In the genomic region with DNA sequence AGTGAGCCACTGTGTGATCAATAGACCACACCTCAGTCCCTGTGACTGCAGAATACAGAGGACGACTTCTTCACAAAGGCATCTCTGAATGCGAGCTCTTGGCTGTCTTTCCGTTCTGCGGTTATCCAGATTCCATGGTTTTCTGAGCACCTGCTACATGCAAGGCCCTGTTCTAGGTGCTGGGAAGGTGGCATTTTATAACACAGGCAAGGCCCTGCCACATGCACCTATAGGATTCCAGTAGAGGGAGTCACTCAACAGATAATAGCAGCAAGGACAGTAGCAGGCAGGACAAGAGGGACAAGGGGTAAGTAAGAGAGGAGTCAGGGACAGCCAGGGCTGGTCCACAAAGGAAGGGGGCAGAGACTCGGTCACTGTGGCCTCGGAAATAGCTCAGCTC, we compare ENCODE assay signal across 1 cellular context.
TF ChIP-seq lines count a peak whose summit lies in the region.

No MANE protein-coding gene starts in this region.

TF ChIP-seq in GM12878, 131 proteins besides CTCF, POLR2A, EP300 and RAD21:
- no peak for TF ChIP-seq NFIC (IDR thresholded peaks at IDR 0.05; ENCODE audit: low read depth, low read length)
- no peak for TF ChIP-seq IKZF1 (conservative IDR thresholded peaks at IDR 0.05)
- TF ChIP-seq, protein P1, sequence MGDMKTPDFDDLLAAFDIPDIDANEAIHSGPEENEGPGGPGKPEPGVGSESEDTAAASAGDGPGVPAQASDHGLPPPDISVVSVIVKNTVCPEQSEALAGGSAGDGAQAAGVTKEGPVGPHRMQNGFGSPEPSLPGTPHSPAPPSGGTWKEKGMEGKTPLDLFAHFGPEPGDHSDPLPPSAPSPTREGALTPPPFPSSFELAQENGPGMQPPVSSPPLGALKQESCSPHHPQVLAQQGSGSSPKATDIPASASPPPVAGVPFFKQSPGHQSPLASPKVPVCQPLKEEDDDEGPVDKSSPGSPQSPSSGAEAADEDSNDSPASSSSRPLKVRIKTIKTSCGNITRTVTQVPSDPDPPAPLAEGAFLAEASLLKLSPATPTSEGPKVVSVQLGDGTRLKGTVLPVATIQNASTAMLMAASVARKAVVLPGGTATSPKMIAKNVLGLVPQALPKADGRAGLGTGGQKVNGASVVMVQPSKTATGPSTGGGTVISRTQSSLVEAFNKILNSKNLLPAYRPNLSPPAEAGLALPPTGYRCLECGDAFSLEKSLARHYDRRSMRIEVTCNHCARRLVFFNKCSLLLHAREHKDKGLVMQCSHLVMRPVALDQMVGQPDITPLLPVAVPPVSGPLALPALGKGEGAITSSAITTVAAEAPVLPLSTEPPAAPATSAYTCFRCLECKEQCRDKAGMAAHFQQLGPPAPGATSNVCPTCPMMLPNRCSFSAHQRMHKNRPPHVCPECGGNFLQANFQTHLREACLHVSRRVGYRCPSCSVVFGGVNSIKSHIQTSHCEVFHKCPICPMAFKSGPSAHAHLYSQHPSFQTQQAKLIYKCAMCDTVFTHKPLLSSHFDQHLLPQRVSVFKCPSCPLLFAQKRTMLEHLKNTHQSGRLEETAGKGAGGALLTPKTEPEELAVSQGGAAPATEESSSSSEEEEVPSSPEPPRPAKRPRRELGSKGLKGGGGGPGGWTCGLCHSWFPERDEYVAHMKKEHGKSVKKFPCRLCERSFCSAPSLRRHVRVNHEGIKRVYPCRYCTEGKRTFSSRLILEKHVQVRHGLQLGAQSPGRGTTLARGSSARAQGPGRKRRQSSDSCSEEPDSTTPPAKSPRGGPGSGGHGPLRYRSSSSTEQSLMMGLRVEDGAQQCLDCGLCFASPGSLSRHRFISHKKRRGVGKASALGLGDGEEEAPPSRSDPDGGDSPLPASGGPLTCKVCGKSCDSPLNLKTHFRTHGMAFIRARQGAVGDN (IDR thresholded peaks at IDR 0.05) = no peak
- TF ChIP-seq, protein P2, sequence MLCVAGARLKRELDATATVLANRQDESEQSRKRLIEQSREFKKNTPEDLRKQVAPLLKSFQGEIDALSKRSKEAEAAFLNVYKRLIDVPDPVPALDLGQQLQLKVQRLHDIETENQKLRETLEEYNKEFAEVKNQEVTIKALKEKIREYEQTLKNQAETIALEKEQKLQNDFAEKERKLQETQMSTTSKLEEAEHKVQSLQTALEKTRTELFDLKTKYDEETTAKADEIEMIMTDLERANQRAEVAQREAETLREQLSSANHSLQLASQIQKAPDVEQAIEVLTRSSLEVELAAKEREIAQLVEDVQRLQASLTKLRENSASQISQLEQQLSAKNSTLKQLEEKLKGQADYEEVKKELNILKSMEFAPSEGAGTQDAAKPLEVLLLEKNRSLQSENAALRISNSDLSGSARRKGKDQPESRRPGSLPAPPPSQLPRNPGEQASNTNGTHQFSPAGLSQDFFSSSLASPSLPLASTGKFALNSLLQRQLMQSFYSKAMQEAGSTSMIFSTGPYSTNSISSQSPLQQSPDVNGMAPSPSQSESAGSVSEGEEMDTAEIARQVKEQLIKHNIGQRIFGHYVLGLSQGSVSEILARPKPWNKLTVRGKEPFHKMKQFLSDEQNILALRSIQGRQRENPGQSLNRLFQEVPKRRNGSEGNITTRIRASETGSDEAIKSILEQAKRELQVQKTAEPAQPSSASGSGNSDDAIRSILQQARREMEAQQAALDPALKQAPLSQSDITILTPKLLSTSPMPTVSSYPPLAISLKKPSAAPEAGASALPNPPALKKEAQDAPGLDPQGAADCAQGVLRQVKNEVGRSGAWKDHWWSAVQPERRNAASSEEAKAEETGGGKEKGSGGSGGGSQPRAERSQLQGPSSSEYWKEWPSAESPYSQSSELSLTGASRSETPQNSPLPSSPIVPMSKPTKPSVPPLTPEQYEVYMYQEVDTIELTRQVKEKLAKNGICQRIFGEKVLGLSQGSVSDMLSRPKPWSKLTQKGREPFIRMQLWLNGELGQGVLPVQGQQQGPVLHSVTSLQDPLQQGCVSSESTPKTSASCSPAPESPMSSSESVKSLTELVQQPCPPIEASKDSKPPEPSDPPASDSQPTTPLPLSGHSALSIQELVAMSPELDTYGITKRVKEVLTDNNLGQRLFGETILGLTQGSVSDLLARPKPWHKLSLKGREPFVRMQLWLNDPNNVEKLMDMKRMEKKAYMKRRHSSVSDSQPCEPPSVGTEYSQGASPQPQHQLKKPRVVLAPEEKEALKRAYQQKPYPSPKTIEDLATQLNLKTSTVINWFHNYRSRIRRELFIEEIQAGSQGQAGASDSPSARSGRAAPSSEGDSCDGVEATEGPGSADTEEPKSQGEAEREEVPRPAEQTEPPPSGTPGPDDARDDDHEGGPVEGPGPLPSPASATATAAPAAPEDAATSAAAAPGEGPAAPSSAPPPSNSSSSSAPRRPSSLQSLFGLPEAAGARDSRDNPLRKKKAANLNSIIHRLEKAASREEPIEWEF (IDR thresholded peaks at IDR 0.05; ENCODE audit: insufficient replicate concordance, low read depth, low read length) = no peak
- no peak for TF ChIP-seq NR2C2 (IDR thresholded peaks at IDR 0.05; ENCODE audit: borderline replicate concordance, control insufficient read depth, insufficient read length, low read depth)
- TF ChIP-seq CBFB (IDR thresholded peaks at IDR 0.05; ENCODE audit: low read depth) = no peak
- no peak for TF ChIP-seq JUNB (IDR thresholded peaks at IDR 0.05)
